Comparison of ENCODE assay signal across 16 cellular contexts in genomic region chr2:23663730-23664005, GRCh38.
A peak's percentile ranks its signal among the peaks of the same experiment; 100 is the strongest.
DNase-seq lines count a peak whose midpoint lies in the region; ATAC-seq, FAIRE-seq and TF ChIP-seq lines count a peak whose summit lies in the region.
"Had no signal": no experiment of that assay in that cellular context is flagged by ENCODE, and none has a peak within 500 bp of the region (broad histone marks: within the 10 kb centered on the region; RNA-seq: fewer than 3 reads in every experiment).

No MANE protein-coding gene starts in this region.

- H3K4me1 ChIP-seq in GM23338 (ENCODE audit: insufficient read depth) (peaks cover 6% of the 10 kb centered on the region; the same call in 1 of the 2 replicates), keratinocyte (ENCODE audit: control insufficient read depth, extremely low read depth, insufficient read depth, low read length) (peaks cover 4% of the 10 kb centered on the region), stomach (peaks cover 0 to 21% (median 7%) of the 10 kb centered on the region in 4 donors)
- H3K4me1 ChIP-seq: BLaER1 had no signal

- peak overlapping the region; percentile 57; the same call in 1 of the 2 replicates for H2AFZ ChIP-seq in GM23338
- no peak overlapping the region for H2AFZ ChIP-seq in keratinocyte (ENCODE audit: control insufficient read depth, low read length)

- dilution Hi-C loops in keratinocyte (cut with MboI; ENCODE audit: extremely low pct_ligation_motif_present, low sequenced_read_pairs): no loop called here

- no peaks in the 10 kb centered on the region for H3K9me2 ChIP-seq in GM23338 (ENCODE audit: insufficient read depth)

- H3F3A ChIP-seq in GM23338 (replicated peaks; ENCODE audit: low read depth): no peaks in the 10 kb centered on the region

- no peaks in the 10 kb centered on the region for H3K9me3 Mint-ChIP-seq in GM23338
- H3K9me3 Mint-ChIP-seq: dendritic cell treated with granulocyte-macrophage colony-stimulating factor and Interleukin-4, amounts not matched to agents 40 ng/mL and 50 ng/mL, for 4 days; natural killer cell; T-helper 1 cell treated with Interleukin-12 subunit alpha and Interleukin-12 subunit beta and Interleukin-4 antibody, amounts not matched to agents 30 μg/mL and 1 μg/mL, for 36 hours had no signal

- H3K4me1 Mint-ChIP-seq in GM23338: peaks cover 10% of the 10 kb centered on the region; the same call in 2 of the 3 replicates

- H4K20me1 ChIP-seq in GM23338 (replicated peaks; ENCODE audit: insufficient read depth) (no peaks in the 10 kb centered on the region), keratinocyte (ENCODE audit: control insufficient read depth, extremely low read depth, insufficient read depth, low read length) (no peaks in the 10 kb centered on the region)
- H4K20me1 ChIP-seq: BLaER1 had no signal

- H3K27me3 Mint-ChIP-seq in GM23338 (ENCODE audit: insufficient read depth, low read depth, poor library complexity): peaks cover 20% of the 10 kb centered on the region

- no peaks in the 10 kb centered on the region for H3K9me3 ChIP-seq in keratinocyte (ENCODE audit: control insufficient read depth, low read depth, low read length)
- H3K9me3 ChIP-seq in stomach: no peaks in the 10 kb centered on the region
- H3K9me3 ChIP-seq: BLaER1, MG63 had no signal

- no peak for FAIRE-seq in keratinocyte (lab: Jason Lieb, UNC)

- DNase-seq in GM23338 (ENCODE audit: low spot score) (no peak), choroid plexus epithelial cell (ENCODE audit: low read depth) (peak; percentile 4), keratinocyte (ENCODE audit: low read depth, low spot score) (no peak), stomach (no peak), AG08396 (ENCODE audit: low spot score) (no peak)
- DNase-seq in stimulated activated CD4-positive, alpha-beta T cell treated with anti-CD3 and anti-CD28 coated beads, Interleukin-1b, Interleukin-23, amount 100 ng/mL, for 48 hours: no peak
- DNase-seq: activated CD8-positive, alpha-beta memory T cell treated with anti-CD3 and anti-CD28 coated beads, Interleukin-2, amount 10 ng/mL, durations not matched to agents 7 days and 5 days; activated gamma-delta T cell; natural killer cell; SHP77 had no signal

- intact Hi-C loops in stomach (cut with DNase I; ENCODE audit: low total_unique reads): no loop called here

- H3K4me2 ChIP-seq in GM23338 (peak overlapping the region; percentile 72), keratinocyte (ENCODE audit: control insufficient read depth, extremely low read depth, insufficient read depth, low read depth, low read length) (peak overlapping the region; percentile 60)
- H3K4me2 ChIP-seq: BLaER1 had no signal

- no peak overlapping the region for H3K9ac ChIP-seq in keratinocyte (ENCODE audit: control insufficient read depth, extremely low read depth, insufficient read depth, low read length)
- H3K9ac ChIP-seq: BLaER1 had no signal

- H3K9me1 ChIP-seq in keratinocyte (ENCODE audit: control insufficient read depth, extremely low read depth, insufficient read depth, low read length): no peaks in the 10 kb centered on the region

- H3K27ac Mint-ChIP-seq in GM23338: no peak overlapping the region
- H3K27ac Mint-ChIP-seq: activated CD8-positive, alpha-beta memory T cell treated with anti-CD3 and anti-CD28 coated beads, Interleukin-2, amount 10 ng/mL, durations not matched to agents 7 days and 5 days; dendritic cell treated with granulocyte-macrophage colony-stimulating factor and Interleukin-4, amounts not matched to agents 40 ng/mL and 50 ng/mL, for 4 days; natural killer cell; T-helper 1 cell treated with Interleukin-12 subunit alpha and Interleukin-12 subunit beta and Interleukin-4 antibody, amounts not matched to agents 30 μg/mL and 1 μg/mL, for 36 hours had no signal

- H3K4me3 ChIP-seq in GM23338 (peak overlapping the region; percentile 50), choroid plexus epithelial cell (ENCODE audit: low read depth, low read length) (no peak overlapping the region), keratinocyte (ENCODE audit: control insufficient read depth in 2 of 3, extremely low read depth in 1 of 3, insufficient read depth in 2 of 3, low read depth in 1 of 3, low read length in 3 of 3) (peak overlapping the region in 1 of 3 experiments; percentile 43), stomach (peak overlapping the region; percentile 25 to 39 (median 31))
- H3K4me3 ChIP-seq: BLaER1, MG63 had no signal

- H3K36me3 ChIP-seq in GM23338 (ENCODE audit: insufficient read depth): no peaks in the 10 kb centered on the region
- H3K36me3 ChIP-seq in keratinocyte (ENCODE audit: control insufficient read depth in 2 of 2, extremely low read depth in 1 of 2, insufficient read depth in 2 of 2, low read length in 2 of 2): no peaks in the 10 kb centered on the region
- no peaks in the 10 kb centered on the region for H3K36me3 ChIP-seq in stomach
- H3K36me3 ChIP-seq: BLaER1, MG63 had no signal

- no peaks in the 10 kb centered on the region for H3K36me3 Mint-ChIP-seq in GM23338 (ENCODE audit: low read depth)
- H3K36me3 Mint-ChIP-seq: activated CD8-positive, alpha-beta memory T cell treated with anti-CD3 and anti-CD28 coated beads, Interleukin-2, amount 10 ng/mL, durations not matched to agents 7 days and 5 days; natural killer cell had no signal

- H3K79me2 ChIP-seq in GM23338 (replicated peaks; ENCODE audit: insufficient read depth) (no peaks in the 10 kb centered on the region), keratinocyte (ENCODE audit: control insufficient read depth, insufficient read depth, low read length) (no peaks in the 10 kb centered on the region)

- H3K27me3 ChIP-seq in GM23338 (ENCODE audit: insufficient read depth) (no peaks in the 10 kb centered on the region), keratinocyte (ENCODE audit: control insufficient read depth, extremely low read depth, insufficient read depth, low read length) (peaks cover 10% of the 10 kb centered on the region), stomach (peaks cover 0 to 15% (median 6%) of the 10 kb centered on the region in 3 donors)
- H3K27me3 ChIP-seq: BLaER1, MG63 had no signal

- no peak for TF ChIP-seq CTCF in GM23338 (conservative IDR thresholded peaks at IDR 0.05; ENCODE audit: low read depth in 2 of 2)
- TF ChIP-seq CTCF in choroid plexus epithelial cell (conservative IDR thresholded peaks at IDR 0.05; ENCODE audit: low read depth, low read length): no peak
- no peak for TF ChIP-seq CTCF in keratinocyte (optimal IDR thresholded peaks at IDR 0.05 in 1 of 3, IDR thresholded peaks at IDR 0.05 in 1 of 3, conservative IDR thresholded peaks at IDR 0.05 in 1 of 3; ENCODE audit: extremely low read depth in 1 of 3, insufficient read depth in 2 of 3, low read length in 3 of 3)
- TF ChIP-seq CTCF in stomach (IDR thresholded peaks at IDR 0.05): no peak

- peak overlapping the region; percentile 49; the same call in 2 of the 3 replicates for H3K4me3 Mint-ChIP-seq in GM23338
- H3K4me3 Mint-ChIP-seq: activated CD8-positive, alpha-beta memory T cell treated with anti-CD3 and anti-CD28 coated beads, Interleukin-2, amount 10 ng/mL, durations not matched to agents 7 days and 5 days; dendritic cell treated with granulocyte-macrophage colony-stimulating factor and Interleukin-4, amounts not matched to agents 40 ng/mL and 50 ng/mL, for 4 days; natural killer cell; T-helper 1 cell treated with Interleukin-12 subunit alpha and Interleukin-12 subunit beta and Interleukin-4 antibody, amounts not matched to agents 30 μg/mL and 1 μg/mL, for 36 hours had no signal

- no peak for TF ChIP-seq EP300 in stomach (IDR thresholded peaks at IDR 0.05)

- no peak overlapping the region for H3K27ac ChIP-seq in GM23338 (ENCODE audit: low read depth)
- no peak overlapping the region for H3K27ac ChIP-seq in keratinocyte (ENCODE audit: control insufficient read depth, insufficient read depth, low read length)
- peak overlapping the region in 1 of 5 donors; percentile 71 for H3K27ac ChIP-seq in stomach
- H3K27ac ChIP-seq: BLaER1 had no signal

- WGBS in stomach, 5 donors: 55 to 70% (median 65%) methylated on average over 5 of the region's 5 CpGs

- ATAC-seq in GM23338 (no peak), HG02610 (IDR thresholded peaks at IDR 0.05; ENCODE audit: unreplicated experiment) (no peak), HG02571 (IDR thresholded peaks at IDR 0.05; ENCODE audit: unreplicated experiment) (no peak)
- ATAC-seq: activated CD8-positive, alpha-beta memory T cell treated with anti-CD3 and anti-CD28 coated beads, Interleukin-2, amount 10 ng/mL, durations not matched to agents 7 days and 5 days; natural killer cell had no signal

- no peak for TF ChIP-seq POLR2A in stomach (IDR thresholded peaks at IDR 0.05)

TF ChIP-seq in GM23338, 12 proteins besides CTCF, POLR2A, EP300 and RAD21 (continues in another document):
- TF ChIP-seq REST (IDR thresholded peaks at IDR 0.05; ENCODE audit: unreplicated experiment): no peak
- no peak for TF ChIP-seq ZNF114 (CRISPR knock-in tag; IDR thresholded peaks at IDR 0.05)
- TF ChIP-seq POLR2AphosphoS5 (IDR thresholded peaks at IDR 0.05; ENCODE audit: low read depth): no peak
- no peak for TF ChIP-seq EZH2phosphoT487 (IDR thresholded peaks at IDR 0.05; ENCODE audit: unreplicated experiment)
- TF ChIP-seq NANOG (IDR thresholded peaks at IDR 0.05; ENCODE audit: borderline replicate concordance): no peak
- TF ChIP-seq CREB1 (CRISPR knock-in tag; IDR thresholded peaks at IDR 0.05; ENCODE audit: low read depth): no peak
- TF ChIP-seq ZNF331 (CRISPR knock-in tag; IDR thresholded peaks at IDR 0.05; ENCODE audit: low read depth): no peak
